ENCODE assay signal across 1 cellular context in genomic region chr1:204712718-204713430, GRCh38.
TF ChIP-seq lines count a peak whose summit lies in the region.

No MANE protein-coding gene starts in this region.

TF ChIP-seq in K562, 482 proteins besides CTCF, POLR2A, EP300 and RAD21 (continued from another document):
- TF ChIP-seq AFF4 (CRISPR knock-in tag; IDR thresholded peaks at IDR 0.05) (no peak), ZNF445 (CRISPR knock-in tag; IDR thresholded peaks at IDR 0.05; ENCODE audit: low read depth) (no peak)
